24 cellular contexts compared by ENCODE assay signal in the genomic region with DNA sequence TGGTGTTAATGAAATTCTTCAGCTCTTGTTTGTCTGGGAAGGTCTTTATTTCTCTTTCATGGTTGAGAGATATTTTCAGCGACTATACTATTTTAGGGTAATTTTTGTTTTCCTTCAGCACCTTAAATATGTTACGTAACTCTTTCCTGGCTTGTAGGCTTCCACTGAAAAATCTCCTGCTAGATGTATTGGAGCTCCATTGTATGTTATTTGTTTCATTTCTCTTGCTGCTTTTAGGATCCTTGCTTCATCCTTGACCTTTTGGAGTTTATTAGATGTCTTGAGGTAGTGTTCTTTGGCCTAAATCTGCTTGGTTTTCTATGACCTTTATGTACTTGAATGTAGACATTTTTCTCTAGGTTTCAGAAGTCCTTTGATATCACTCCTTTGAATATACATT.
"Had no signal": no experiment of that assay in that cellular context is flagged by ENCODE, and none has a peak within 500 bp of the region (broad histone marks: within the 10 kb centered on the region; RNA-seq: fewer than 3 reads in every experiment).

No MANE protein-coding gene starts in this region.

- H3K9me3 ChIP-seq: colonic mucosa, esophagus squamous epithelium, gastrocnemius medialis, gastroesophageal sphincter had no signal

- H3K4me1 ChIP-seq: colonic mucosa, esophagus muscularis mucosa, esophagus squamous epithelium, foreskin keratinocyte, gastrocnemius medialis, gastroesophageal sphincter, heart left ventricle, heart right ventricle had no signal

- H3K4me3 ChIP-seq: colonic mucosa, coronary artery, dorsolateral prefrontal cortex, esophagus muscularis mucosa, esophagus squamous epithelium, gastrocnemius medialis, gastroesophageal sphincter, heart left ventricle, heart right ventricle had no signal

- H3K36me3 ChIP-seq: colonic mucosa, esophagus muscularis mucosa, esophagus squamous epithelium, gastrocnemius medialis, gastroesophageal sphincter, heart left ventricle, heart right ventricle had no signal

- H3K27ac ChIP-seq: colonic mucosa, coronary artery, dorsolateral prefrontal cortex, epithelial cell of prostate, esophagus muscularis mucosa, esophagus squamous epithelium, foreskin keratinocyte, gastrocnemius medialis, gastroesophageal sphincter, heart left ventricle, heart right ventricle had no signal

- DNase-seq: colonic mucosa; cortex of kidney; dermis blood vessel endothelial cell; dorsolateral prefrontal cortex; effector CD4-positive, alpha-beta T cell; effector CD8-positive, alpha-beta T cell; effector memory CD4-positive, alpha-beta T cell; effector memory CD8-positive, alpha-beta T cell; endodermal cell; erythroblast; esophagus squamous epithelium; foreskin fibroblast; foreskin keratinocyte; foreskin melanocyte; gastrocnemius medialis; glutamatergic neuron; head of caudate nucleus; heart left ventricle; heart right ventricle had no signal

- ATAC-seq: effector memory CD8-positive, alpha-beta T cell; esophagus mucosa; foreskin keratinocyte; gastrocnemius medialis; gastroesophageal sphincter; heart left ventricle; heart right ventricle had no signal

- H3K27me3 ChIP-seq: colonic mucosa, esophagus muscularis mucosa, esophagus squamous epithelium, gastrocnemius medialis, gastroesophageal sphincter, heart left ventricle, heart right ventricle had no signal
